8 cellular contexts compared by ENCODE assay signal in genomic region chr1:206579747-206580437, GRCh38. TPM values are rescaled to one million over a fixed set of nuclear protein-coding genes. Genes with fewer than 3 reads are reported as not detected.
A peak's percentile ranks its signal among the peaks of the same experiment; 100 is the strongest.
DNase-seq lines count a peak whose midpoint lies in the region; ATAC-seq and TF ChIP-seq lines count a peak whose summit lies in the region.

No MANE protein-coding gene starts in this region.

- H3K4me1 Mint-ChIP-seq in effector memory CD8-positive, alpha-beta T cell (ENCODE audit: low read depth in 2 of 2): peaks cover 78 to 83% of the 10 kb centered on the region in 2 donors

- peak overlapping the region; percentile 34; the same call in 1 of the 2 replicates for H3K4me3 ChIP-seq in BLaER1
- H3K4me3 ChIP-seq in gastrocnemius medialis: no peak overlapping the region

- H4K20me1 ChIP-seq in BLaER1: peaks cover 100% of the 10 kb centered on the region

- peaks cover 88% of the 10 kb centered on the region for H3K4me1 ChIP-seq in BLaER1
- H3K4me1 ChIP-seq in gastrocnemius medialis: peaks cover 14 to 28% of the 10 kb centered on the region in 2 donors

- peak overlapping the region; percentile 90 for H3K4me2 ChIP-seq in BLaER1

- H3K27ac ChIP-seq in BLaER1 (peak overlapping the region; percentile 79), gastrocnemius medialis (peak overlapping the region; percentile 60 to 85 (median 77))

- intact Hi-C loops in gastrocnemius medialis (cut with DNase I; ENCODE audit: low total_unique reads): loop anchor here (2.0 kb wide), 1 partner anchor 23 kb away; no protein-coding TSS in a partner anchor

- in situ Hi-C loops in gastrocnemius medialis (cut with MboI; ENCODE audit: low sequenced_read_pairs in 4 of 4): loop anchor here (5.0 to 10.0 kb wide), 4 partner anchors 33 to 95 kb away; no protein-coding TSS in a partner anchor

- no peak for TF ChIP-seq CTCF in gastrocnemius medialis (IDR thresholded peaks at IDR 0.05 in 4 of 5, conservative IDR thresholded peaks at IDR 0.05 in 1 of 5)

- H3K36me3 Mint-ChIP-seq in effector memory CD8-positive, alpha-beta T cell (ENCODE audit: insufficient read depth): peaks cover 76% of the 10 kb centered on the region

- H3K27me3 ChIP-seq in BLaER1 (no peaks in the 10 kb centered on the region), gastrocnemius medialis (no peaks in the 10 kb centered on the region)

- peak overlapping the region; percentile 98 to 100 for H3K27ac Mint-ChIP-seq in effector memory CD8-positive, alpha-beta T cell

- DNase-seq in HK-2 (ENCODE audit: unreplicated experiment): peak; percentile 30
- DNase-seq in activated CD4-positive, alpha-beta T cell treated with anti-CD3 and anti-CD28 coated beads, Interleukin-2, amount 50 U/mL, for 48 hours: peak; percentile 90 to 94
- peak; percentile 82 to 85 (median 83) for DNase-seq in effector memory CD8-positive, alpha-beta T cell
- peak; percentile 85 to 93 for DNase-seq in gastrocnemius medialis
- DNase-seq in NCI-H526 treated with DMSO at 0.1 percent for 48 hours (lab: John Stamatoyannopoulos, UW): no peak
- DNase-seq in SW 1271 (lab: John Stamatoyannopoulos, UW): no peak

- peaks cover 66% of the 10 kb centered on the region for H3K36me3 ChIP-seq in BLaER1
- H3K36me3 ChIP-seq in gastrocnemius medialis: no peaks in the 10 kb centered on the region

- H3K27me3 Mint-ChIP-seq in effector memory CD8-positive, alpha-beta T cell: no peaks in the 10 kb centered on the region

- H3K4me3 Mint-ChIP-seq in effector memory CD8-positive, alpha-beta T cell: peak overlapping the region; percentile 79 to 93

- peak in 1 of 2 donors; percentile 15 for TF ChIP-seq POLR2A in gastrocnemius medialis (IDR thresholded peaks at IDR 0.05)

- H3K9me3 ChIP-seq in BLaER1: no peaks in the 10 kb centered on the region
- no peaks in the 10 kb centered on the region for H3K9me3 ChIP-seq in gastrocnemius medialis

- peak overlapping the region; percentile 73 for H3K9ac ChIP-seq in BLaER1

- no peaks in the 10 kb centered on the region for H3K9me3 Mint-ChIP-seq in effector memory CD8-positive, alpha-beta T cell

- ATAC-seq in GM19467 (IDR thresholded peaks at IDR 0.05; ENCODE audit: unreplicated experiment): peak; percentile 77
- ATAC-seq in effector memory CD8-positive, alpha-beta T cell (replicated peaks): peak; percentile 68
- ATAC-seq in gastrocnemius medialis: peak; percentile 89 to 93

RNA-seq across cellular contexts. Expression of gene EIF2D, which starts 32.4 kb away (rescaled TPM):
- total RNA-seq in gastrocnemius medialis: 10 to 100 TPM; 23.7 to 61.2 (median 38.6) TPM

RNA-seq across cellular contexts. Expression of gene DYRK3, which starts 55.4 kb away (rescaled TPM):
- total RNA-seq in gastrocnemius medialis: 1 to 10 TPM in 2 of 4 donors, under 1 TPM in 2; 0.85 to 1.8 (median 1.0) TPM

Comparison
In these comparisons a context has a peak if more than half of its experiments do, and no peak if none do; other contexts are left out.
1. DNase-seq: peak in HK-2 (single experiment), activated CD4-positive, alpha-beta T cell treated with anti-CD3 and anti-CD28 coated beads, Interleukin-2, amount 50 U/mL, for 48 hours (2 of 2), effector memory CD8-positive, alpha-beta T cell (3 of 3) and gastrocnemius medialis (2 of 2); none in NCI-H526 treated with DMSO at 0.1 percent for 48 hours (single experiment) and SW 1271 (0 of 2).
2. Peak in every context shown above with its lines, with median percentiles within 50 percentile points of each other: ATAC-seq.